ENCODE assay signal across 1 cellular context in genomic region chr6:52283111-52283510, GRCh38.
TF ChIP-seq lines count a peak whose summit lies in the region.

No MANE protein-coding gene starts in this region.

TF ChIP-seq in GM12878, 131 proteins besides CTCF, POLR2A, EP300 and RAD21 (continued from another document):
- no peak for TF ChIP-seq ATF2 (IDR thresholded peaks at IDR 0.05; ENCODE audit: low read length)
- no peak for TF ChIP-seq CBFB (IDR thresholded peaks at IDR 0.05; ENCODE audit: low read depth)
- no peak for TF ChIP-seq RELA (IDR thresholded peaks at IDR 0.05; ENCODE audit: borderline replicate concordance, partially characterized antibody)
- TF ChIP-seq CREB1 (IDR thresholded peaks at IDR 0.05; ENCODE audit: low read depth): no peak
- TF ChIP-seq MAX (IDR thresholded peaks at IDR 0.05; ENCODE audit: low read depth, low read length): no peak
- TF ChIP-seq MEF2A (IDR thresholded peaks at IDR 0.05; ENCODE audit: insufficient read depth, low read depth, low read length): no peak
- TF ChIP-seq ZNF274 (IDR thresholded peaks at IDR 0.05; ENCODE audit: insufficient read depth, insufficient read length): no peak
